8 cellular contexts compared by ENCODE assay signal in genomic region chr4:183142566-183143545, GRCh38.
DNase-seq lines count a peak whose midpoint lies in the region; ATAC-seq and TF ChIP-seq lines count a peak whose summit lies in the region.

No MANE protein-coding gene starts in this region.

- in situ Hi-C loops in astrocyte of the spinal cord (cut with HindIII; ENCODE audit: low sequenced_read_pairs), result no loop called here

- ATAC-seq in HG02981 (IDR thresholded peaks at IDR 0.05; ENCODE audit: unreplicated experiment) (no peak), GM21786 (IDR thresholded peaks at IDR 0.05; ENCODE audit: unreplicated experiment) (no peak)

- DNase-seq in AG09319 (ENCODE audit: extremely low read depth, low read depth) (peak; percentile 45), HUDEP-2 (lab: John Stamatoyannopoulos, UW; ENCODE audit: unreplicated experiment in 76 of 76) (peak in 64 of 76 experiments; percentile 2 to 75 (median 32)), astrocyte of the spinal cord (ENCODE audit: low read depth, low spot score) (peak; percentile 55), kidney tubule cell (ENCODE audit: low spot score) (peak; percentile 67), NCI-H774 (lab: John Stamatoyannopoulos, UW) (no peak), activated T-cell treated with anti-CD3 and anti-CD28 coated beads for 4 hours (no peak)

- TF ChIP-seq CTCF in AG09319 (IDR thresholded peaks at IDR 0.05; ENCODE audit: low read depth, low read length), result no peak
- TF ChIP-seq CTCF in astrocyte of the spinal cord (IDR thresholded peaks at IDR 0.05; ENCODE audit: low read depth, low read length), result no peak

- no peak overlapping the region for H3K4me3 ChIP-seq in astrocyte of the spinal cord (ENCODE audit: low read depth, low read length)

Comparison
In these comparisons a context has a peak if more than half of its experiments do, and no peak if none do; other contexts are left out.
1. DNase-seq: peak in AG09319 (single experiment), HUDEP-2 (64 of 76), astrocyte of the spinal cord (single experiment) and kidney tubule cell (single experiment); none in NCI-H774 (single experiment) and activated T-cell treated with anti-CD3 and anti-CD28 coated beads for 4 hours (single experiment).